In the genomic region with DNA sequence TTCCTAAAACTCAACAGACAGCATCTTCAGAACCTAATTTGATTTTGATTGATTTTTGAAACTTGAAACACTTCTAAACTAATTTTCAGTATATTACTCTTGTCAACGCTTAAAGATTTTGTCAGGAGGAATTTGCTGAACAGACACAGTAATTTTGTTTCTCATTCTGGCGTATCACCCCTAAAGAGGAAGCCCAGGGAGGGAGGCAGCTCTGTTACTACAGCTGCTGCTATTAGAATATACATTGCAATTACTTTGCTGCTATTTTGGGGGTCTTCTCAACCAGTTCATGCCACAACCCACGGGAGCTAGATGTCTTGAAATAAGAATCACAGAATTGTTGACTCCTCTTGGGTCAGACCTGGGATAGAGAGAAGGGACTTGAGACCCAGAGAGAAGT, we compare ENCODE assay signal across 18 cellular contexts.
DNase-seq lines count a peak whose midpoint lies in the region; ATAC-seq and TF ChIP-seq lines count a peak whose summit lies in the region.
"Had no signal": no experiment of that assay in that cellular context is flagged by ENCODE, and none has a peak within 500 bp of the region (broad histone marks: within the 10 kb centered on the region; RNA-seq: fewer than 3 reads in every experiment).

No MANE protein-coding gene starts in this region.

- TF ChIP-seq RAD21 in neural cell (conservative IDR thresholded peaks at IDR 0.05): no peak

- H3K36me3 ChIP-seq in BLaER1: no peaks in the 10 kb centered on the region
- H3K36me3 ChIP-seq in neural cell (ENCODE audit: insufficient read depth, low read length): no peaks in the 10 kb centered on the region

- H3K9me2 ChIP-seq in neural cell (ENCODE audit: insufficient read depth, low read length): no peaks in the 10 kb centered on the region

- H3K9me3 Mint-ChIP-seq in mesothelial cell of epicardium: no peaks in the 10 kb centered on the region
- H3K9me3 Mint-ChIP-seq: CD4-positive, alpha-beta T cell had no signal

- H3K79me2 ChIP-seq in neural cell (replicated peaks; ENCODE audit: insufficient read depth, low read length): no peaks in the 10 kb centered on the region

- H3K4me3 ChIP-seq in BLaER1 (no peak overlapping the region), neural cell (ENCODE audit: low read length) (no peak overlapping the region)
- H3K4me3 ChIP-seq: PC-9 had no signal

- TF ChIP-seq EP300 in neural cell (conservative IDR thresholded peaks at IDR 0.05; ENCODE audit: poor library complexity, severe bottlenecking): no peak

- peaks cover 17% of the 10 kb centered on the region for H3K4me1 ChIP-seq in BLaER1

- H3K4me3 Mint-ChIP-seq in T-helper 17 cell: peak overlapping the region; percentile 21
- no peak overlapping the region for H3K4me3 Mint-ChIP-seq in mesothelial cell of epicardium

- TF ChIP-seq CTCF in neural cell (IDR thresholded peaks at IDR 0.05; ENCODE audit: poor library complexity, severe bottlenecking) (no peak), mesothelial cell of epicardium (IDR thresholded peaks at IDR 0.05; ENCODE audit: unreplicated experiment) (no peak)

- H3K27ac ChIP-seq in BLaER1 (no peak overlapping the region), neural cell (ENCODE audit: low read length) (peak overlapping the region; percentile 43), substantia nigra (ENCODE audit: low read depth, low read length, poor library complexity, severe bottlenecking) (no peak overlapping the region)
- H3K27ac ChIP-seq: PC-9, RWPE1 had no signal

- no peak overlapping the region for H2AFZ ChIP-seq in neural cell (ENCODE audit: low read depth, low read length)
- H2AFZ ChIP-seq: PC-9 had no signal

- H3F3A ChIP-seq in neural cell (ENCODE audit: insufficient read depth, low read length, poor library complexity, severe bottlenecking): no peaks in the 10 kb centered on the region

- no peaks in the 10 kb centered on the region for H3K9me3 ChIP-seq in BLaER1
- no peaks in the 10 kb centered on the region for H3K9me3 ChIP-seq in T-helper 17 cell (ENCODE audit: control insufficient read depth, low read length, poor library complexity, severe bottlenecking)
- no peaks in the 10 kb centered on the region for H3K9me3 ChIP-seq in neural cell (ENCODE audit: low read length)

- H3K27me3 ChIP-seq in BLaER1: no peaks in the 10 kb centered on the region
- no peaks in the 10 kb centered on the region for H3K27me3 ChIP-seq in neural cell (ENCODE audit: insufficient read depth, low read depth, low read length)

- no peaks in the 10 kb centered on the region for H3K36me3 Mint-ChIP-seq in T-helper 17 cell (ENCODE audit: low read depth)
- H3K36me3 Mint-ChIP-seq in mesothelial cell of epicardium: no peaks in the 10 kb centered on the region

- H3K4me2 ChIP-seq in BLaER1: peak overlapping the region; percentile 39
- no peak overlapping the region for H3K4me2 ChIP-seq in neural cell (ENCODE audit: low read length)
- H3K4me2 ChIP-seq: PC-9 had no signal

- H3K9ac ChIP-seq in BLaER1: no peak overlapping the region
- H3K9ac ChIP-seq in neural cell (ENCODE audit: low read length): no peak overlapping the region
- H3K9ac ChIP-seq: KMS-11 had no signal

- peaks cover 29% of the 10 kb centered on the region for H3K4me1 Mint-ChIP-seq in T-helper 17 cell
- no peaks in the 10 kb centered on the region for H3K4me1 Mint-ChIP-seq in mesothelial cell of epicardium

- no peak for ATAC-seq in T-helper 17 cell

- DNase-seq in CD1c-positive myeloid dendritic cell (ENCODE audit: extremely low spot score) (peak; percentile 22), T-helper 17 cell (no peak), anterior cingulate cortex (lab: John Stamatoyannopoulos, UW) (no peak), mesothelial cell of epicardium (ENCODE audit: low spot score in 2 of 2, unreplicated experiment in 2 of 2) (no peak), substantia nigra (lab: John Stamatoyannopoulos, UW) (no peak)
- DNase-seq: ACHN; Calu3; CD4-positive, alpha-beta T cell; GF-D8; NCI-H1092; NCI-H1694; NCI-H748 treated with DMSO at 0.1 percent for 48 hours; NK-92 treated with Interleukin-12 subunit alpha and Interleukin-12 subunit beta, amount 100 ng/mL, for 24 hours; PC-9 had no signal

- H3K27ac Mint-ChIP-seq in T-helper 17 cell (no peak overlapping the region), mesothelial cell of epicardium (no peak overlapping the region)
- H3K27ac Mint-ChIP-seq: CD4-positive, alpha-beta T cell had no signal

- H4K20me1 ChIP-seq in BLaER1 (no peaks in the 10 kb centered on the region), neural cell (ENCODE audit: insufficient read depth) (no peaks in the 10 kb centered on the region)

- H3K27me3 Mint-ChIP-seq in T-helper 17 cell (peaks cover 5% of the 10 kb centered on the region), mesothelial cell of epicardium (ENCODE audit: low read depth) (no peaks in the 10 kb centered on the region)

TF ChIP-seq in neural cell, 6 proteins besides CTCF, POLR2A, EP300 and RAD21:
- TF ChIP-seq SMC3 (conservative IDR thresholded peaks at IDR 0.05; ENCODE audit: poor library complexity): no peak
- TF ChIP-seq, protein P1, sequence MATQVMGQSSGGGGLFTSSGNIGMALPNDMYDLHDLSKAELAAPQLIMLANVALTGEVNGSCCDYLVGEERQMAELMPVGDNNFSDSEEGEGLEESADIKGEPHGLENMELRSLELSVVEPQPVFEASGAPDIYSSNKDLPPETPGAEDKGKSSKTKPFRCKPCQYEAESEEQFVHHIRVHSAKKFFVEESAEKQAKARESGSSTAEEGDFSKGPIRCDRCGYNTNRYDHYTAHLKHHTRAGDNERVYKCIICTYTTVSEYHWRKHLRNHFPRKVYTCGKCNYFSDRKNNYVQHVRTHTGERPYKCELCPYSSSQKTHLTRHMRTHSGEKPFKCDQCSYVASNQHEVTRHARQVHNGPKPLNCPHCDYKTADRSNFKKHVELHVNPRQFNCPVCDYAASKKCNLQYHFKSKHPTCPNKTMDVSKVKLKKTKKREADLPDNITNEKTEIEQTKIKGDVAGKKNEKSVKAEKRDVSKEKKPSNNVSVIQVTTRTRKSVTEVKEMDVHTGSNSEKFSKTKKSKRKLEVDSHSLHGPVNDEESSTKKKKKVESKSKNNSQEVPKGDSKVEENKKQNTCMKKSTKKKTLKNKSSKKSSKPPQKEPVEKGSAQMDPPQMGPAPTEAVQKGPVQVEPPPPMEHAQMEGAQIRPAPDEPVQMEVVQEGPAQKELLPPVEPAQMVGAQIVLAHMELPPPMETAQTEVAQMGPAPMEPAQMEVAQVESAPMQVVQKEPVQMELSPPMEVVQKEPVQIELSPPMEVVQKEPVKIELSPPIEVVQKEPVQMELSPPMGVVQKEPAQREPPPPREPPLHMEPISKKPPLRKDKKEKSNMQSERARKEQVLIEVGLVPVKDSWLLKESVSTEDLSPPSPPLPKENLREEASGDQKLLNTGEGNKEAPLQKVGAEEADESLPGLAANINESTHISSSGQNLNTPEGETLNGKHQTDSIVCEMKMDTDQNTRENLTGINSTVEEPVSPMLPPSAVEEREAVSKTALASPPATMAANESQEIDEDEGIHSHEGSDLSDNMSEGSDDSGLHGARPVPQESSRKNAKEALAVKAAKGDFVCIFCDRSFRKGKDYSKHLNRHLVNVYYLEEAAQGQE (IDR thresholded peaks at IDR 0.05; ENCODE audit: borderline replicate concordance): no peak
- no peak for TF ChIP-seq POLR2AphosphoS5 (IDR thresholded peaks at IDR 0.05)
- no peak for TF ChIP-seq TAF1 (IDR thresholded peaks at IDR 0.05; ENCODE audit: low read depth)
- TF ChIP-seq EZH2 (IDR thresholded peaks at IDR 0.05; ENCODE audit: borderline replicate concordance, insufficient read depth, low read length, poor library complexity, severe bottlenecking): no peak
- TF ChIP-seq MXI1 (conservative IDR thresholded peaks at IDR 0.05; ENCODE audit: poor library complexity, severe bottlenecking): no peak
